Comparison of ENCODE assay signal across 8 cellular contexts in genomic region chr21:44874240-44874496, GRCh38. TPM values are rescaled to one million over a fixed set of nuclear protein-coding genes. Genes with fewer than 3 reads are reported as not detected.
DNase-seq lines count a peak whose midpoint lies in the region; ATAC-seq and TF ChIP-seq lines count a peak whose summit lies in the region.

No MANE protein-coding gene starts in this region.

- H3K27ac Mint-ChIP-seq in HFFc6: peak overlapping the region; percentile 73
- peak overlapping the region; percentile 59 for H3K27ac Mint-ChIP-seq in activated naive CD8-positive, alpha-beta T cell treated with anti-CD3 and anti-CD28 coated beads for 36 hours

- no peaks in the 10 kb centered on the region for H3K27me3 Mint-ChIP-seq in HFFc6 (ENCODE audit: insufficient read depth)
- no peaks in the 10 kb centered on the region for H3K27me3 Mint-ChIP-seq in activated naive CD8-positive, alpha-beta T cell treated with anti-CD3 and anti-CD28 coated beads for 36 hours

- H3K27ac ChIP-seq in left lung: peak overlapping the region; percentile 93 to 98
- peak overlapping the region; percentile 98 for H3K27ac ChIP-seq in thoracic aorta

- H3K4me3 Mint-ChIP-seq in HFFc6: peak overlapping the region; percentile 84
- peak overlapping the region; percentile 77 for H3K4me3 Mint-ChIP-seq in activated naive CD8-positive, alpha-beta T cell treated with anti-CD3 and anti-CD28 coated beads for 36 hours

- intact Hi-C loops in left lung (cut with DNase I): no loop called here

- H3K27me3 ChIP-seq in left lung (no peaks in the 10 kb centered on the region), thoracic aorta (replicated peaks; ENCODE audit: insufficient read depth) (no peaks in the 10 kb centered on the region)

- TF ChIP-seq CTCF in AG10803 (conservative IDR thresholded peaks at IDR 0.05; ENCODE audit: low read length) (no peak), HFFc6 (IDR thresholded peaks at IDR 0.05) (no peak), left lung (IDR thresholded peaks at IDR 0.05) (no peak), thoracic aorta (IDR thresholded peaks at IDR 0.05) (no peak)

- peak overlapping the region; percentile 69 for H3K4me3 ChIP-seq in AG10803 (ENCODE audit: low read length)
- H3K4me3 ChIP-seq in left lung: peak overlapping the region; percentile 78 to 84
- peak overlapping the region; percentile 91 for H3K4me3 ChIP-seq in thoracic aorta

- H3K9me3 ChIP-seq in left lung: no peaks in the 10 kb centered on the region
- H3K9me3 ChIP-seq in thoracic aorta: no peaks in the 10 kb centered on the region

- DNase-seq in AG10803 (ENCODE audit: low read depth) (no peak), HFFc6 (no peak), left lung (no peak), thoracic aorta (ENCODE audit: low spot score) (no peak), T-helper 9 cell (no peak)
- DNase-seq in activated naive CD8-positive, alpha-beta T cell treated with anti-CD3 and anti-CD28 coated beads for 36 hours: no peak

- ATAC-seq in left lung: no peak
- ATAC-seq in thoracic aorta (ENCODE audit: insufficient number of reproducible peaks, low FRiP score, low read depth): no peak
- no peak for ATAC-seq in esophagus mucosa
- no peak for ATAC-seq in GM21576 (IDR thresholded peaks at IDR 0.05; ENCODE audit: unreplicated experiment)

- no peaks in the 10 kb centered on the region for H3K9me3 Mint-ChIP-seq in HFFc6
- H3K9me3 Mint-ChIP-seq in activated naive CD8-positive, alpha-beta T cell treated with anti-CD3 and anti-CD28 coated beads for 36 hours: no peaks in the 10 kb centered on the region

- H3K4me1 ChIP-seq in left lung (peaks cover 35 to 80% of the 10 kb centered on the region in 2 donors), thoracic aorta (ENCODE audit: control insufficient read depth in 1 of 2, low read depth in 2 of 2) (peaks cover 29 to 41% of the 10 kb centered on the region in 2 donors)

- H3K4me1 Mint-ChIP-seq in HFFc6 (ENCODE audit: low read depth): peaks cover 61% of the 10 kb centered on the region
- H3K4me1 Mint-ChIP-seq in activated naive CD8-positive, alpha-beta T cell treated with anti-CD3 and anti-CD28 coated beads for 36 hours: peaks cover 43% of the 10 kb centered on the region

- H3K36me3 ChIP-seq in left lung (no peaks in the 10 kb centered on the region), thoracic aorta (no peaks in the 10 kb centered on the region)

- no peaks in the 10 kb centered on the region; the same call in 1 of the 2 replicates for H3K36me3 Mint-ChIP-seq in HFFc6 (ENCODE audit: low read depth)
- peaks cover 4% of the 10 kb centered on the region for H3K36me3 Mint-ChIP-seq in activated naive CD8-positive, alpha-beta T cell treated with anti-CD3 and anti-CD28 coated beads for 36 hours

RNA-seq across cellular contexts. Expression of gene PTTG1IP, which starts 0.7 kb away (rescaled TPM):
- total RNA-seq in HFFc6 (2021; fragmentation: NEBNext Ultra II Directional; extraction: Animal tissue kit (Norgen Biotek cat#: 25700)): 100 to 1,000 TPM; 241 to 290 (median 277) TPM
- 10 to 100 TPM; 40.3 to 44.7 TPM for total RNA-seq in activated naive CD8-positive, alpha-beta T cell treated with anti-CD3 and anti-CD28 coated beads for 36 hours
- total RNA-seq in left lung (100 to 1,000 TPM; 247 to 263 TPM), thoracic aorta (100 to 1,000 TPM; 301 to 351 TPM), esophagus mucosa (67.1 TPM)

RNA-seq across cellular contexts. Expression of gene ITGB2, which starts 46.5 kb away (rescaled TPM):
- total RNA-seq in HFFc6 (2021; fragmentation: NEBNext Ultra II Directional; extraction: Animal tissue kit (Norgen Biotek cat#: 25700)): under 1 TPM in 3 of 6 experiments, not detected in 3; 0.19 to 0.45 (median 0.33) TPM
- 100 to 1,000 TPM; 223 to 234 TPM for total RNA-seq in activated naive CD8-positive, alpha-beta T cell treated with anti-CD3 and anti-CD28 coated beads for 36 hours
- total RNA-seq in left lung: 100 to 1,000 TPM; 185 to 404 TPM
- total RNA-seq in thoracic aorta: 100 to 1,000 TPM; 161 to 166 TPM
- total RNA-seq in esophagus mucosa: 7.1 TPM

RNA-seq across cellular contexts. Expression of gene SUMO3, which starts 56.3 kb away (rescaled TPM):
- 100 to 1,000 TPM; 116 to 160 (median 147) TPM for total RNA-seq in HFFc6 (2021; fragmentation: NEBNext Ultra II Directional; extraction: Animal tissue kit (Norgen Biotek cat#: 25700))
- total RNA-seq in activated naive CD8-positive, alpha-beta T cell treated with anti-CD3 and anti-CD28 coated beads for 36 hours: 10 to 100 TPM; 90.5 to 92.5 TPM
- total RNA-seq in left lung (10 to 100 TPM; 92.4 to 99.3 TPM), thoracic aorta (10 to 100 TPM; 66.5 to 66.9 TPM), esophagus mucosa (51.9 TPM)

Comparison
In these comparisons a context has a peak if more than half of its experiments do, and no peak if none do; other contexts are left out.
1. RNA of gene ITGB2, which starts 46.5 kb away (total RNA-seq): 185 to 404 TPM in left lung, 223 to 234 TPM in activated naive CD8-positive, alpha-beta T cell treated with anti-CD3 and anti-CD28 coated beads for 36 hours and 161 to 166 TPM in thoracic aorta; 7.1 TPM in esophagus mucosa (single experiment) and 0.19 to 0.45 TPM in HFFc6; every median in the first group is over 10 times any median in the second.
2. Peak in every context shown above with its lines, with median percentiles within 50 percentile points of each other: H3K4me3 ChIP-seq.